Comparison of ENCODE assay signal across 8 cellular contexts in the genomic region with DNA sequence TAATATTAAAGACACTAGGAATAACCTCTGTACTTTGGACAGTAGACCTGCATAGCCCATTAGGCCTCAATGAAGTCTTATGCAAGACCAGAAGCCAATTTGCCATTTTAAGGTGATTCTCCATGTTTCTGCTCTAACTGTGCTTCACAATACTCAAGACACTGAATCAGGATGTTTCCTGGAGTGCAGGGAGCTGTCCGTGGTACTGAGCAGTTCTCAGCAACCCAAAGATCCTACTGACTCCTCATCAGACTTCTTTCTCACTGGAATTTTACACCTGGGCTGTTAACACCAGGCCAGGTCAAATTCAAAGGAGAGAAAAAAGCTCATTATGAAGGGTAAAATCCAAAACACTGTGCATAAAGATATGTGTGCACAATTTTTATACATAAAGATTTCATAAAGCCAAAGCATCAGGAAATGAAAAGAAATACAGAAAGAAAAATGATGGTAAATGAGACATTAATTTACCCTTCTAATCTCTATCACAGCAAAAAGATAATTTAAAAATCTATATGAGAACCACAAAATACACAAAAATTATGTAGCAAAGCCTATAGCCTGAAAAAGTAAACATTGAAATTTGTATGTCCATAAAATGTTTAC.
DNase-seq lines count a peak whose midpoint lies in the region; ATAC-seq, FAIRE-seq and TF ChIP-seq lines count a peak whose summit lies in the region.
"Not testable (repeated sequence)": the region's sequence is repeated elsewhere in the genome, so short reads cannot be mapped to it uniquely, and the experiment has no call there.

No MANE protein-coding gene starts in this region.

- not testable (repeated sequence) for H3K36me3 Mint-ChIP-seq in activated CD4-positive, alpha-beta T cell treated with anti-CD3 and anti-CD28 coated beads, Interleukin-2, amount 10 ng/mL, durations not matched to agents 24 days and 14 days (ENCODE audit: low read depth)

- 0 to 7% (median 1%) methylated on average over 1 of the region's 1 CpG for WGBS in adrenal gland, 4 donors
- 3 to 11% methylated on average over 1 of the region's 1 CpG for WGBS in pancreas, 2 donors

- H4K20me1 ChIP-seq in HCT116 (ENCODE audit: insufficient read depth), result not testable (repeated sequence)

- not testable (repeated sequence) for H3K4me1 Mint-ChIP-seq in activated CD4-positive, alpha-beta T cell treated with anti-CD3 and anti-CD28 coated beads, Interleukin-2, amount 10 ng/mL, durations not matched to agents 24 days and 14 days

- CTCF ChIA-PET in HCT116 (lab: Charles Lee), result not testable (repeated sequence)

- BruUV-seq in HCT116 (replicated peaks; lab: Mats Ljungman, UMichigan), result not testable (repeated sequence)

- not testable (repeated sequence) for H3K9ac ChIP-seq in HCT116 (ENCODE audit: low read length)

- not testable (repeated sequence) for H3K27ac Mint-ChIP-seq in activated CD4-positive, alpha-beta T cell treated with anti-CD3 and anti-CD28 coated beads, Interleukin-2, amount 10 ng/mL, durations not matched to agents 24 days and 14 days

- H3K36me3 ChIP-seq in HCT116 (ENCODE audit: control insufficient read depth in 1 of 2, insufficient read depth in 2 of 2, low read length in 2 of 2); adrenal gland (replicated peaks in 1 of 2); pancreas; uterus: not testable (repeated sequence)

- not testable (repeated sequence) for H3K79me2 ChIP-seq in HCT116 (ENCODE audit: insufficient read depth, low read length)

- ATAC-seq in HCT116, left lobe of liver, pancreas: not testable (repeated sequence)

- DNase-seq in HCT116 (ENCODE audit: low read depth, low spot score), result not testable (repeated sequence)
- DNase-seq in activated CD4-positive, alpha-beta T cell treated with anti-CD3 and anti-CD28 coated beads, Interleukin-2, amount 10 ng/mL, durations not matched to agents 24 days and 14 days, result peak; percentile 84
- peak; percentile 23 for DNase-seq in activated T-cell treated with anti-CD3 and anti-CD28 coated beads, Interleukin-2, amount 50 U/mL, for 1 hour
- DNase-seq in adrenal gland, result peak; percentile 58 to 71 (median 65)
- DNase-seq in left lobe of liver (ENCODE audit: low spot score), result peak; percentile 51
- DNase-seq in pancreas, result peak; percentile 54 to 74 (median 58)
- peak in 2 of 3 donors; percentile 6 to 16 for DNase-seq in stimulated activated CD4-positive, alpha-beta T cell treated with anti-CD3 and anti-CD28 coated beads, TNF-alpha, amount 100 ng/mL, for 48 hours (ENCODE audit: low read depth in 3 of 3)
- peak; percentile 18 to 34 for DNase-seq in uterus

- not testable (repeated sequence) for H3K4me3 Mint-ChIP-seq in activated CD4-positive, alpha-beta T cell treated with anti-CD3 and anti-CD28 coated beads, Interleukin-2, amount 10 ng/mL, durations not matched to agents 24 days and 14 days

- not testable (repeated sequence) for FAIRE-seq in pancreas (lab: Jason Lieb, UNC)

- H3K4me3 ChIP-seq in HCT116 (replicated peaks in 1 of 2; ENCODE audit: low read depth in 1 of 2, low read length in 2 of 2); adrenal gland; pancreas; uterus: not testable (repeated sequence)

- not testable (repeated sequence) for TF ChIP-seq RAD21 in HCT116 (IDR thresholded peaks at IDR 0.05; ENCODE audit: low read depth)

- H3K9me2 ChIP-seq in HCT116 (ENCODE audit: insufficient read depth), result not testable (repeated sequence)

- not testable (repeated sequence) for H3K27me3 Mint-ChIP-seq in activated CD4-positive, alpha-beta T cell treated with anti-CD3 and anti-CD28 coated beads, Interleukin-2, amount 10 ng/mL, durations not matched to agents 24 days and 14 days

- H3K4me2 ChIP-seq in HCT116 (ENCODE audit: low read length), result not testable (repeated sequence)

- not testable (repeated sequence) for H3K27ac ChIP-seq in HCT116 (ENCODE audit: low read depth, low read length); adrenal gland; pancreas; uterus

- not testable (repeated sequence) for H3K9me3 Mint-ChIP-seq in activated CD4-positive, alpha-beta T cell treated with anti-CD3 and anti-CD28 coated beads, Interleukin-2, amount 10 ng/mL, durations not matched to agents 24 days and 14 days

- not testable (repeated sequence) for H3K4me1 ChIP-seq in HCT116 (ENCODE audit: control insufficient read depth in 1 of 2, insufficient read depth in 2 of 2, low read length in 2 of 2); adrenal gland (replicated peaks in 1 of 2); pancreas; uterus

- not testable (repeated sequence) for H3K9me3 ChIP-seq in HCT116 (ENCODE audit: control insufficient read depth in 1 of 2, insufficient read depth in 1 of 2, low read depth in 1 of 2, low read length in 2 of 2); adrenal gland (replicated peaks in 1 of 3); pancreas; uterus

- RAD21 ChIA-PET in HCT116 (lab: Charles Lee; ENCODE audit: low non-redundant PET in 1 of 2, low total read pairs in 2 of 2, uncharacterized antibody in 2 of 2, unreplicated experiment in 2 of 2), result not testable (repeated sequence)

- not testable (repeated sequence) for TF ChIP-seq POLR2A in HCT116 (IDR thresholded peaks at IDR 0.05; ENCODE audit: borderline replicate concordance, extremely low read depth, insufficient read depth, insufficient read length); adrenal gland (IDR thresholded peaks at IDR 0.05); uterus (IDR thresholded peaks at IDR 0.05)

- H2AFZ ChIP-seq in HCT116 (ENCODE audit: low read depth, low read length, poor library complexity, severe bottlenecking), result not testable (repeated sequence)

- intact Hi-C loops in HCT116 (cut with micrococcal nuclease); activated CD4-positive, alpha-beta T cell treated with anti-CD3 and anti-CD28 coated beads, Interleukin-2, amount 10 ng/mL, durations not matched to agents 24 days and 14 days (cut with micrococcal nuclease); adrenal gland (cut with DNase I); pancreas (cut with DNase I); uterus (cut with DNase I; ENCODE audit: low total_unique reads): not testable (repeated sequence)

- H3K27me3 ChIP-seq in HCT116 (ENCODE audit: insufficient read depth, low read length); adrenal gland; pancreas; uterus: not testable (repeated sequence)

- POLR2A ChIA-PET in HCT116 (lab: Charles Lee), result not testable (repeated sequence)

- not testable (repeated sequence) for TF ChIP-seq CTCF in HCT116 (IDR thresholded peaks at IDR 0.05 in 2 of 3, conservative IDR thresholded peaks at IDR 0.05 in 1 of 3; ENCODE audit: borderline replicate concordance in 1 of 3, insufficient read depth in 1 of 3, low read depth in 2 of 3, low read length in 2 of 3); adrenal gland (IDR thresholded peaks at IDR 0.05); pancreas (IDR thresholded peaks at IDR 0.05); uterus (IDR thresholded peaks at IDR 0.05)

TF ChIP-seq in HCT116, 20 proteins besides CTCF, POLR2A, EP300 and RAD21:
- TF ChIP-seq, protein P1, sequence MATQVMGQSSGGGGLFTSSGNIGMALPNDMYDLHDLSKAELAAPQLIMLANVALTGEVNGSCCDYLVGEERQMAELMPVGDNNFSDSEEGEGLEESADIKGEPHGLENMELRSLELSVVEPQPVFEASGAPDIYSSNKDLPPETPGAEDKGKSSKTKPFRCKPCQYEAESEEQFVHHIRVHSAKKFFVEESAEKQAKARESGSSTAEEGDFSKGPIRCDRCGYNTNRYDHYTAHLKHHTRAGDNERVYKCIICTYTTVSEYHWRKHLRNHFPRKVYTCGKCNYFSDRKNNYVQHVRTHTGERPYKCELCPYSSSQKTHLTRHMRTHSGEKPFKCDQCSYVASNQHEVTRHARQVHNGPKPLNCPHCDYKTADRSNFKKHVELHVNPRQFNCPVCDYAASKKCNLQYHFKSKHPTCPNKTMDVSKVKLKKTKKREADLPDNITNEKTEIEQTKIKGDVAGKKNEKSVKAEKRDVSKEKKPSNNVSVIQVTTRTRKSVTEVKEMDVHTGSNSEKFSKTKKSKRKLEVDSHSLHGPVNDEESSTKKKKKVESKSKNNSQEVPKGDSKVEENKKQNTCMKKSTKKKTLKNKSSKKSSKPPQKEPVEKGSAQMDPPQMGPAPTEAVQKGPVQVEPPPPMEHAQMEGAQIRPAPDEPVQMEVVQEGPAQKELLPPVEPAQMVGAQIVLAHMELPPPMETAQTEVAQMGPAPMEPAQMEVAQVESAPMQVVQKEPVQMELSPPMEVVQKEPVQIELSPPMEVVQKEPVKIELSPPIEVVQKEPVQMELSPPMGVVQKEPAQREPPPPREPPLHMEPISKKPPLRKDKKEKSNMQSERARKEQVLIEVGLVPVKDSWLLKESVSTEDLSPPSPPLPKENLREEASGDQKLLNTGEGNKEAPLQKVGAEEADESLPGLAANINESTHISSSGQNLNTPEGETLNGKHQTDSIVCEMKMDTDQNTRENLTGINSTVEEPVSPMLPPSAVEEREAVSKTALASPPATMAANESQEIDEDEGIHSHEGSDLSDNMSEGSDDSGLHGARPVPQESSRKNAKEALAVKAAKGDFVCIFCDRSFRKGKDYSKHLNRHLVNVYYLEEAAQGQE (IDR thresholded peaks at IDR 0.05; ENCODE audit: low read depth), result peak; percentile 43
